Comparison of ENCODE assay signal across 21 cellular contexts in the genomic region with DNA sequence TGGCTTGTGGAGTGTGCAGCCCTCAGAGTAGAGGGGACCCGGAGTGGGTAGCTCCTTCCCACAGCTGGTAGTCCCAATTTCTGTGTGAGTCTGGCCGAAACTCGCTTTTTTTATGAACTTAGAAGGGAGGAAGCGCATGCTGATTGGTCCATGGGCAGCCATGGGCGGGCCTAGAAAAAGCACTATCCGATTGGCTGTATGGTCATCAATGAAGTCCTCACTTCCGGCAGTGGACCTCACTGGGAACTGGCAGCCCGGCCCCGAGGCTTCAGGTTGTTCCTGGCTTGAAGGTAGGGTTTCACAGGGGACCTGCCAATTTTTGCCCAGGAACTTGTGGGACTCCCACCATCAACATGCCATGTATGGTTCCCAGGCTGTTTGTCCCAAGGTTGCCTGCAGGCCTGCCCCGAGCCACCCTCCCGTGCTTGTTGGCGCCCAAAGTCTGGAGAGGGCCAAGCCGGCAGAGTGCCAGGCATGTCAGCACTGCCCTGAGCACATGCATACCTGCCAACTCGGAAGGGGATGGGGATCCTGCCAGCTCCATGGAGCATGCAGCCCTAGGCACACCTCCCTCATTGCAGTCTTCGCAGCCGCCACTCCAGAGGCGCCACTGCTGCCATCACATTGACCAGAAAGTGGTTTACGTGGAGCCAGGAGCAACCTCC.
DNase-seq lines count a peak whose midpoint lies in the region; ATAC-seq and TF ChIP-seq lines count a peak whose summit lies in the region.
"Had no signal": no experiment of that assay in that cellular context is flagged by ENCODE, and none has a peak within 500 bp of the region (broad histone marks: within the 10 kb centered on the region; RNA-seq: fewer than 3 reads in every experiment).

No MANE protein-coding gene starts in this region.

- CTCF ChIA-PET in IMR-90 (lab: Yijun Ruan, JAX) = no interaction called here

- intact Hi-C loops in IMR-90 (cut with micrococcal nuclease) (no loop called here), left ventricle myocardium superior (cut with micrococcal nuclease) (no loop called here), natural killer cell (cut with micrococcal nuclease) (no loop called here)

- H3K79me1 ChIP-seq in IMR-90 (ENCODE audit: low read depth in 1 of 2, low read length in 2 of 2) = no peaks in the 10 kb centered on the region

- H3K9me3 Mint-ChIP-seq in natural killer cell = no peaks in the 10 kb centered on the region
- H3K9me3 Mint-ChIP-seq: CD8-positive, alpha-beta memory T cell had no signal

- no peak overlapping the region for H3K4ac ChIP-seq in IMR-90 (ENCODE audit: low read depth, low read length)

- H3K9me3 ChIP-seq in IMR-90 (ENCODE audit: control insufficient read depth, insufficient read depth, low read length) (no peaks in the 10 kb centered on the region), thoracic aorta (no peaks in the 10 kb centered on the region)
- H3K9me3 ChIP-seq: MG63, SJCRH30 had no signal

- POLR2A ChIA-PET in IMR-90 (lab: Charles Lee; ENCODE audit: unreplicated experiment) = no interaction called here

- no peaks in the 10 kb centered on the region for H3K36me3 Mint-ChIP-seq in natural killer cell

- no peaks in the 10 kb centered on the region for H3K27me3 ChIP-seq in IMR-90 (ENCODE audit: control insufficient read depth, insufficient read depth, low read length)
- H3K27me3 ChIP-seq in thoracic aorta (replicated peaks; ENCODE audit: insufficient read depth) = no peaks in the 10 kb centered on the region
- H3K27me3 ChIP-seq: MG63, SJCRH30 had no signal

- 97% methylated on average over 4 of the region's 18 CpGs; no CpG with 5 or more reads in 1 of the 2 experiments for WGBS in IMR-90 (ENCODE audit: extremely low coverage in 2 of 2, insufficient read length in 1 of 2), 2 experiments

- H4K8ac ChIP-seq in IMR-90 (ENCODE audit: low read depth in 2 of 2, low read length in 2 of 2) = no peak overlapping the region

- H3K4me3 ChIP-seq in IMR-90 (ENCODE audit: insufficient read depth, low read depth, low read length) = no peak overlapping the region
- H3K4me3 ChIP-seq in thoracic aorta = peak overlapping the region; percentile 20
- H3K4me3 ChIP-seq: K562, MG63, SJCRH30 had no signal

- no peak overlapping the region for H3K23ac ChIP-seq in IMR-90 (ENCODE audit: low read depth, low read length)

- H3K9ac ChIP-seq in IMR-90 (ENCODE audit: low read depth, low read length) = no peak overlapping the region

- no peak overlapping the region for H2AK5ac ChIP-seq in IMR-90 (ENCODE audit: low read depth, low read length)

- H3K4me1 Mint-ChIP-seq in natural killer cell = peaks cover 6 to 10% of the 10 kb centered on the region in 2 donors

- H4K91ac ChIP-seq in IMR-90 (ENCODE audit: insufficient read depth, low read depth, low read length) = no peak overlapping the region

- in situ Hi-C loops in IMR-90 (cut with MboI; ENCODE audit: low sequenced_read_pairs) = no loop called here

- no peak overlapping the region for H3K56ac ChIP-seq in IMR-90 (ENCODE audit: extremely low read depth, insufficient read depth, low read length)

- no peak overlapping the region for H3K27ac Mint-ChIP-seq in natural killer cell

- no peak overlapping the region for H2BK120ac ChIP-seq in IMR-90 (ENCODE audit: low read depth, low read length)

- no peak overlapping the region for H3K4me2 ChIP-seq in IMR-90 (ENCODE audit: low read depth, low read length)

- H3K27me3 Mint-ChIP-seq in natural killer cell (ENCODE audit: low read depth in 2 of 2) = no peaks in the 10 kb centered on the region
- H3K27me3 Mint-ChIP-seq: CD8-positive, alpha-beta memory T cell had no signal

- no peak overlapping the region for H2BK5ac ChIP-seq in IMR-90 (ENCODE audit: low read depth, low read length, poor library complexity, severe bottlenecking)

- no peak overlapping the region for H3K14ac ChIP-seq in IMR-90 (replicated peaks; ENCODE audit: low read depth, low read length)

- no peak overlapping the region for H3K18ac ChIP-seq in IMR-90 (ENCODE audit: low read depth, low read length)

- H4K5ac ChIP-seq in IMR-90 (ENCODE audit: low read depth, low read length) = no peak overlapping the region

- no peak for TF ChIP-seq POLR2A in IMR-90 (IDR thresholded peaks at IDR 0.05; ENCODE audit: low read depth, low read length)

- H3K9me1 ChIP-seq in IMR-90 (ENCODE audit: insufficient read depth, low read length) = peaks cover 8% of the 10 kb centered on the region; the same call in 1 of the 2 replicates

- no peaks in the 10 kb centered on the region for H4K20me1 ChIP-seq in IMR-90 (ENCODE audit: insufficient read depth, low read length)

- ATAC-seq in IMR-90 (ENCODE audit: low read depth) = no peak
- peak; percentile 98 for ATAC-seq in left ventricle myocardium superior
- no peak for ATAC-seq in thoracic aorta (ENCODE audit: insufficient number of reproducible peaks, low FRiP score, low read depth)
- ATAC-seq in natural killer cell = no peak
- ATAC-seq: K562 had no signal

- no peak overlapping the region for H3K4me3 Mint-ChIP-seq in natural killer cell
- H3K4me3 Mint-ChIP-seq: CD8-positive, alpha-beta memory T cell had no signal

- H3K36me3 ChIP-seq in IMR-90 (ENCODE audit: control insufficient read depth, insufficient read depth, low read length) (peaks cover 11% of the 10 kb centered on the region), thoracic aorta (peaks cover 6% of the 10 kb centered on the region)
- H3K36me3 ChIP-seq: MG63, SJCRH30 had no signal

- H2AK9ac ChIP-seq in IMR-90 (replicated peaks; ENCODE audit: low read depth, low read length, poor library complexity) = peak overlapping the region; percentile 20

- no peak overlapping the region for H2BK20ac ChIP-seq in IMR-90 (ENCODE audit: low read depth, low read length)

- no peak overlapping the region for H2BK15ac ChIP-seq in IMR-90 (ENCODE audit: low read depth, low read length)

- H3K27ac ChIP-seq in IMR-90 (ENCODE audit: insufficient read depth, low read length) (no peak overlapping the region), thoracic aorta (peak overlapping the region in 1 of 2 donors; percentile 23)
- H3K27ac ChIP-seq: C4-2B, SJCRH30 had no signal

- no TSS peak for BruUV-seq in IMR-90 (replicated peaks; lab: Mats Ljungman, UMichigan)

- H3K4me1 ChIP-seq in IMR-90 (ENCODE audit: control insufficient read depth, insufficient read depth, low read length) = peaks cover 3% of the 10 kb centered on the region
- peaks cover 0 to 4% of the 10 kb centered on the region in 2 donors for H3K4me1 ChIP-seq in thoracic aorta (ENCODE audit: control insufficient read depth in 1 of 2, low read depth in 2 of 2)
- H3K4me1 ChIP-seq: SJCRH30 had no signal

- peak overlapping the region; percentile 14 for H2AFZ ChIP-seq in IMR-90 (replicated peaks; ENCODE audit: low read length, poor library complexity)

- no peak for DNase-seq in IMR-90
- DNase-seq in cerebellum (ENCODE audit: low spot score) = peak; percentile 65
- DNase-seq in left ventricle myocardium superior = peak; percentile 90
- DNase-seq in thoracic aorta (ENCODE audit: low spot score) = peak; percentile 15
- DNase-seq in natural killer cell = no peak
- DNase-seq in NCI-H1436 treated with DMSO at 0.1 percent for 48 hours (lab: John Stamatoyannopoulos, UW) = no peak
- DNase-seq in activated CD4-positive, alpha-beta T cell treated with anti-CD3 and anti-CD28 coated beads, Interleukin-2, amount 50 U/mL, for 1 hour = no peak
- DNase-seq: CD8-positive, alpha-beta memory T cell; EL; MG63; NCI-H1048; NCI-H1417 treated with DMSO at 0.1 percent for 48 hours; NCI-H2081; NCI-H2171; NCI-H345; NCI-H524; NCI-H774; NK-92 treated with Interleukin-12 subunit alpha and Interleukin-12 subunit beta, amount 100 ng/mL, for 24 hours; SJCRH30 had no signal

- dilution Hi-C loops in IMR-90 (cut with HindIII; ENCODE audit: low sequenced_read_pairs, unreplicated experiment) = no loop called here

- no peak for TF ChIP-seq RAD21 in IMR-90 (IDR thresholded peaks at IDR 0.05; ENCODE audit: low read length)

- TF ChIP-seq CTCF in IMR-90 (conservative IDR thresholded peaks at IDR 0.05; ENCODE audit: low read depth, low read length) (no peak), thoracic aorta (IDR thresholded peaks at IDR 0.05) (no peak), natural killer cell (IDR thresholded peaks at IDR 0.05) (no peak)

TF ChIP-seq in IMR-90, 13 proteins besides CTCF, POLR2A, EP300 and RAD21:
- TF ChIP-seq BHLHE40 (IDR thresholded peaks at IDR 0.05; ENCODE audit: low read depth, low read length) = no peak
- TF ChIP-seq RFX5 (IDR thresholded peaks at IDR 0.05; ENCODE audit: low read depth, low read length) = no peak
- no peak for TF ChIP-seq MAFK (IDR thresholded peaks at IDR 0.05; ENCODE audit: low read depth, low read length)
- TF ChIP-seq MXI1 (IDR thresholded peaks at IDR 0.05; ENCODE audit: borderline replicate concordance, low read depth, low read length) = no peak
- no peak for TF ChIP-seq MAZ (IDR thresholded peaks at IDR 0.05; ENCODE audit: borderline replicate concordance, low read depth, low read length)
- no peak for TF ChIP-seq CEBPB (IDR thresholded peaks at IDR 0.05; ENCODE audit: low read depth, low read length)
- no peak for TF ChIP-seq NFE2L2 (IDR thresholded peaks at IDR 0.05; ENCODE audit: low read depth, low read length)
- TF ChIP-seq RCOR1 (IDR thresholded peaks at IDR 0.05; ENCODE audit: insufficient replicate concordance, low read length) = no peak
- TF ChIP-seq, protein P1, sequence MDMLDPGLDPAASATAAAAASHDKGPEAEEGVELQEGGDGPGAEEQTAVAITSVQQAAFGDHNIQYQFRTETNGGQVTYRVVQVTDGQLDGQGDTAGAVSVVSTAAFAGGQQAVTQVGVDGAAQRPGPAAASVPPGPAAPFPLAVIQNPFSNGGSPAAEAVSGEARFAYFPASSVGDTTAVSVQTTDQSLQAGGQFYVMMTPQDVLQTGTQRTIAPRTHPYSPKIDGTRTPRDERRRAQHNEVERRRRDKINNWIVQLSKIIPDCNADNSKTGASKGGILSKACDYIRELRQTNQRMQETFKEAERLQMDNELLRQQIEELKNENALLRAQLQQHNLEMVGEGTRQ (IDR thresholded peaks at IDR 0.05; ENCODE audit: low read depth, low read length) = no peak
- TF ChIP-seq CHD1 (IDR thresholded peaks at IDR 0.05; ENCODE audit: low read depth, low read length) = no peak
- no peak for TF ChIP-seq SMC3 (IDR thresholded peaks at IDR 0.05; ENCODE audit: low read depth, low read length)
- TF ChIP-seq FOS (IDR thresholded peaks at IDR 0.05; ENCODE audit: low read depth, low read length) = no peak
- no peak for TF ChIP-seq ELK1 (IDR thresholded peaks at IDR 0.05; ENCODE audit: borderline replicate concordance, low read depth, low read length)

Comparison
In these comparisons a context has a peak if more than half of its experiments do, and no peak if none do; other contexts are left out.
1. DNase-seq: peak in cerebellum (single experiment), left ventricle myocardium superior (single experiment) and thoracic aorta (single experiment); none in IMR-90 (single experiment), natural killer cell (single experiment), NCI-H1436 treated with DMSO at 0.1 percent for 48 hours (single experiment) and activated CD4-positive, alpha-beta T cell treated with anti-CD3 and anti-CD28 coated beads, Interleukin-2, amount 50 U/mL, for 1 hour (single experiment).